ENCODE assay signal across 8 cellular contexts in genomic region chr2:96870631-96871255, GRCh38. TPM values are rescaled to one million over a fixed set of nuclear protein-coding genes. Genes with fewer than 3 reads are reported as not detected.
DNase-seq lines count a peak whose midpoint lies in the region; ATAC-seq, FAIRE-seq and TF ChIP-seq lines count a peak whose summit lies in the region.

No MANE protein-coding gene starts in this region.

- peaks cover 23% of the 10 kb centered on the region for H4K20me1 ChIP-seq in Loucy (ENCODE audit: insufficient read depth, low read length, poor library complexity, severe bottlenecking)

- peaks cover 22% of the 10 kb centered on the region for H3K4me1 ChIP-seq in Loucy (ENCODE audit: insufficient read depth, low read length, poor library complexity, severe bottlenecking)

- peaks cover 16 to 32% of the 10 kb centered on the region in 2 donors for H3K4me1 Mint-ChIP-seq in natural killer cell treated with Interleukin-12 subunit alpha and Interleukin-12 subunit beta and Interleukin-15 and Interleukin-18, amount 100 ng/mL, for 72 hours (ENCODE audit: low read depth in 2 of 2)

- POLR2A ChIA-PET in AG04449 (lab: Yijun Ruan, JAX) = interaction anchor here (0.7 to 1.0 kb wide), 2 partner anchors 12 to 36 kb away, joined by 3 read pairs; no protein-coding TSS in a partner anchor

- TF ChIP-seq POLR2A in GM12891 (IDR thresholded peaks at IDR 0.05; ENCODE audit: low read depth, low read length) = no peak

- peak overlapping the region; percentile 81 for H3K4me3 Mint-ChIP-seq in natural killer cell treated with Interleukin-12 subunit alpha and Interleukin-12 subunit beta and Interleukin-15 and Interleukin-18, amount 100 ng/mL, for 72 hours

- DNase-seq in AG04449 (ENCODE audit: low read depth, low spot score) (no peak), epithelial cell of prostate (ENCODE audit: low read depth, low spot score) (no peak), ureter (ENCODE audit: low spot score) (peak; percentile 75), RCC 7860 (ENCODE audit: low spot score) (no peak), GM12891 (ENCODE audit: insufficient read length, low spot score) (no peak)
- peak; percentile 60 for DNase-seq in activated CD8-positive, alpha-beta memory T cell treated with anti-CD3 and anti-CD28 coated beads, Interleukin-2, amount 50 U/mL, for 4 hours
- DNase-seq in natural killer cell treated with Interleukin-12 subunit alpha and Interleukin-12 subunit beta and Interleukin-15 and Interleukin-18, amount 100 ng/mL, for 72 hours (ENCODE audit: low spot score) = no peak

- no peaks in the 10 kb centered on the region for H3K9me3 ChIP-seq in Loucy (ENCODE audit: insufficient read depth, low read depth, low read length)

- peak overlapping the region; percentile 93 for H3K4me2 ChIP-seq in Loucy (ENCODE audit: low read depth, low read length, poor library complexity, severe bottlenecking)

- no peak for FAIRE-seq in RCC 7860 (lab: Jason Lieb, UNC)
- no peak for FAIRE-seq in GM12891 (lab: Jason Lieb, UNC)

- H3K27ac Mint-ChIP-seq in natural killer cell treated with Interleukin-12 subunit alpha and Interleukin-12 subunit beta and Interleukin-15 and Interleukin-18, amount 100 ng/mL, for 72 hours = peak overlapping the region in 1 of 2 donors; percentile 21

- H3F3A ChIP-seq in Loucy (ENCODE audit: low read depth) = peaks cover 4% of the 10 kb centered on the region

- H3K36me3 ChIP-seq in Loucy (ENCODE audit: insufficient read depth, low read length) = peaks cover 2% of the 10 kb centered on the region; the same call in 1 of the 2 replicates

- H3K79me2 ChIP-seq in Loucy (ENCODE audit: insufficient read depth, low read length) = peaks cover 35% of the 10 kb centered on the region

- CTCF ChIA-PET in AG04449 (lab: Yijun Ruan, JAX) = interaction anchor here (0.6 to 2.3 kb wide), 5 partner anchors 13 to 242 kb away, joined by 3 to 17 read pairs (median 3); partner anchors contain the start of genes ANKRD36 and ANKRD39

- H3K4me3 ChIP-seq in AG04449 (ENCODE audit: low read depth, low read length) = peak overlapping the region; percentile 87
- peak overlapping the region; percentile 99 for H3K4me3 ChIP-seq in Loucy (ENCODE audit: low read length, poor library complexity, severe bottlenecking)

- TF ChIP-seq CTCF in AG04449 (IDR thresholded peaks at IDR 0.05; ENCODE audit: insufficient read depth, low read length, missing control alignments) (no peak), Loucy (conservative IDR thresholded peaks at IDR 0.05; ENCODE audit: low read length) (no peak)

- H3K9me2 ChIP-seq in Loucy (replicated peaks; ENCODE audit: low read depth, low read length) = no peaks in the 10 kb centered on the region

- no peak for ATAC-seq in natural killer cell treated with Interleukin-12 subunit alpha and Interleukin-12 subunit beta and Interleukin-15 and Interleukin-18, amount 100 ng/mL, for 72 hours

- H3K27ac ChIP-seq in epithelial cell of prostate = peak overlapping the region; percentile 75

- H3K27me3 Mint-ChIP-seq in natural killer cell treated with Interleukin-12 subunit alpha and Interleukin-12 subunit beta and Interleukin-15 and Interleukin-18, amount 100 ng/mL, for 72 hours = no peaks in the 10 kb centered on the region

- H2AFZ ChIP-seq in Loucy (ENCODE audit: low read length) = no peak overlapping the region

- H3K9me3 Mint-ChIP-seq in natural killer cell treated with Interleukin-12 subunit alpha and Interleukin-12 subunit beta and Interleukin-15 and Interleukin-18, amount 100 ng/mL, for 72 hours = no peaks in the 10 kb centered on the region

- peak overlapping the region; percentile 100 for H3K9ac ChIP-seq in Loucy (ENCODE audit: low read depth, low read length, poor library complexity, severe bottlenecking)

- no peaks in the 10 kb centered on the region for H3K36me3 Mint-ChIP-seq in natural killer cell treated with Interleukin-12 subunit alpha and Interleukin-12 subunit beta and Interleukin-15 and Interleukin-18, amount 100 ng/mL, for 72 hours

- peaks cover 3% of the 10 kb centered on the region for H3K27me3 ChIP-seq in Loucy (ENCODE audit: insufficient read depth, low read length, poor library complexity, severe bottlenecking)

TF ChIP-seq in GM12891, 5 proteins besides CTCF, POLR2A, EP300 and RAD21:
- no peak for TF ChIP-seq SPI1 (IDR thresholded peaks at IDR 0.05; ENCODE audit: low read depth, low read length)
- no peak for TF ChIP-seq TAF1 (IDR thresholded peaks at IDR 0.05; ENCODE audit: low read depth, low read length)
- no peak for TF ChIP-seq POLR2AphosphoS5 (IDR thresholded peaks at IDR 0.05; ENCODE audit: low read depth, low read length)
- TF ChIP-seq POU2F2 (IDR thresholded peaks at IDR 0.05; ENCODE audit: low read depth, low read length) = no peak
- TF ChIP-seq PAX5 (IDR thresholded peaks at IDR 0.05; ENCODE audit: insufficient read depth, low read length, severe bottlenecking) = no peak

RNA-seq across cellular contexts. Expression of gene SEMA4C, which starts 0.9 kb away (rescaled TPM):
- total RNA-seq in natural killer cell treated with Interleukin-12 subunit alpha and Interleukin-12 subunit beta and Interleukin-15 and Interleukin-18, amount 100 ng/mL, for 72 hours = 10 to 100 TPM; 17.0 to 18.0 TPM
- total RNA-seq in ureter = 58.0 TPM
- polyA plus RNA-seq in GM12891 (2012; ENCODE audit: low read depth, missing spikeins) = 8.8 TPM

RNA-seq across cellular contexts. Expression of gene ANKRD39, which starts 12.9 kb away (rescaled TPM):
- 10 to 100 TPM; 27.8 to 41.7 TPM for total RNA-seq in natural killer cell treated with Interleukin-12 subunit alpha and Interleukin-12 subunit beta and Interleukin-15 and Interleukin-18, amount 100 ng/mL, for 72 hours
- total RNA-seq in ureter = 13.0 TPM
- 14.9 TPM for polyA plus RNA-seq in GM12891 (2012; ENCODE audit: low read depth, missing spikeins)

RNA-seq across cellular contexts. Expression of gene ANKRD23, which starts 26.9 kb away (rescaled TPM):
- total RNA-seq in natural killer cell treated with Interleukin-12 subunit alpha and Interleukin-12 subunit beta and Interleukin-15 and Interleukin-18, amount 100 ng/mL, for 72 hours = 10 to 100 TPM in 1 of 2 donors, 1 to 10 TPM in 1; 7.4 to 12.9 TPM
- 10.2 TPM for total RNA-seq in ureter
- 2.2 TPM for polyA plus RNA-seq in GM12891 (2012; ENCODE audit: low read depth, missing spikeins)

RNA-seq across cellular contexts. Expression of gene CNNM3, which starts 54.7 kb away (rescaled TPM):
- 10 to 100 TPM; 15.7 to 32.9 TPM for total RNA-seq in natural killer cell treated with Interleukin-12 subunit alpha and Interleukin-12 subunit beta and Interleukin-15 and Interleukin-18, amount 100 ng/mL, for 72 hours
- total RNA-seq in ureter = 18.9 TPM
- polyA plus RNA-seq in GM12891 (2012; ENCODE audit: low read depth, missing spikeins) = 5.2 TPM

Comparison
In these comparisons a context has a peak if more than half of its experiments do, and no peak if none do; other contexts are left out.
1. DNase-seq: peak in activated CD8-positive, alpha-beta memory T cell treated with anti-CD3 and anti-CD28 coated beads, Interleukin-2, amount 50 U/mL, for 4 hours (single experiment) and ureter (single experiment); none in AG04449 (single experiment), epithelial cell of prostate (single experiment), natural killer cell treated with Interleukin-12 subunit alpha and Interleukin-12 subunit beta and Interleukin-15 and Interleukin-18, amount 100 ng/mL, for 72 hours (single experiment), RCC 7860 (single experiment) and GM12891 (single experiment).